In the genomic region with DNA sequence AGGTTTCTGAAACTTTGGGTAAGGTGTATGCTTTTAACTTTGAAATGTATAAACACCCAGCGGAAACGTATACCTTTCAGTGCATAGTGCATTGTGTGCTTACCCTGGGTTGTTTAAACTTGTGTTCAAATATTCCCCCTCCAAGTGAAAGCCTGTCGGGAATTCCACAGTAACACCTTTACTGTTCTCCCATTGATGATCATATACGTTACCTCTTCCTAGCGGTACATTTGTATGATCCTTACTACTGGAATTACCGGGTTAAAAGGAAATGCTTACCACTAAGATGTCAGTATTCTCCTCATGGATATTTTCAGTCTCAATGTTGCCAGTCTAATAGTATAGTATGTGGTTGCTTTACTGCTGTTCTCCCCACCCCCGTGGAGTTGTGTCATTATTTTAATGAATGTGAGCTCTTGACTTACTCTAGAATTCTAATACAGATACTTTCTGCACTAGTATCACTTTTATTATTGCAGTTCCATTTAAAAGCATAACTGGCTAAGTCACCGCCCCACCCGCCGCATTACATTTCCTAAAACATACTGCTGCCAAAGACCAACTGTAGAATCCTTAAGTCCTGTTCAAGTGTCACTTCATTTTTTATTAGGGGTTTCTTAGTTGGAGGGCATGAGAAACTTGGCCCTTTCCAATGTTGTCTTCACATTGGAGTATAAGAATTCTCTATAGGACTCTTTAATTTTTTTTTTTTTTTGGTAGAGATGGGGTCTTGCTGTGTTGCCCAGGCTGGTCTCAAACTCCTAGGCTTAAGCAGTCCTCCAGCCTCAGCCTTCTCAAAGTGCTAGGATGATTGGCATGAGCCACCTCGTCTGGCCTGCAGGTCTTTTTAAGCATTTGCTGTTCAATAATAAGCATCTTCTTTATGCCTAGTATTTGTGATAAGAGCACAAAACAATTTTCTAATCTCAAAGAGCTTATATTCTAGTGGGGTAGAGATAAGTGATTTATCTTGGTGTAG, we compare ENCODE assay signal across 20 cellular contexts. TPM values are rescaled to one million over a fixed set of nuclear protein-coding genes. Genes with fewer than 3 reads are reported as not detected.
DNase-seq lines count a peak whose midpoint lies in the region; ATAC-seq and TF ChIP-seq lines count a peak whose summit lies in the region.
"Had no signal": no experiment of that assay in that cellular context is flagged by ENCODE, and none has a peak within 500 bp of the region (broad histone marks: within the 10 kb centered on the region; RNA-seq: fewer than 3 reads in every experiment).

No MANE protein-coding gene starts in this region.

- H3K9me3 Mint-ChIP-seq in effector memory CD8-positive, alpha-beta T cell, result no peaks in the 10 kb centered on the region
- H3K9me3 Mint-ChIP-seq in stimulated activated naive B cell treated with anti-CD40 and anti-IgM and Interleukin-4, amounts not matched to agents 10 μg/mL and 1 μg/mL and 100 μg/mL, for 72 hours, result no peaks in the 10 kb centered on the region
- H3K9me3 Mint-ChIP-seq: nephron had no signal

- no peak for TF ChIP-seq EP300 in stomach (IDR thresholded peaks at IDR 0.05)

- peaks cover 0 to 3% of the 10 kb centered on the region in 2 donors for H3K4me1 Mint-ChIP-seq in effector memory CD8-positive, alpha-beta T cell (ENCODE audit: low read depth in 2 of 2)
- peaks cover 2 to 8% of the 10 kb centered on the region in 2 donors for H3K4me1 Mint-ChIP-seq in stimulated activated naive B cell treated with anti-CD40 and anti-IgM and Interleukin-4, amounts not matched to agents 10 μg/mL and 1 μg/mL and 100 μg/mL, for 72 hours

- DNase-seq in activated CD4-positive, alpha-beta T cell treated with anti-CD3 and anti-CD28 coated beads for 48 hours, result peak; percentile 61
- no peak for DNase-seq in activated CD4-positive, alpha-beta T cell treated with anti-CD3 and anti-CD28 coated beads for 4 hours
- peak; percentile 7 for DNase-seq in stimulated activated naive CD4-positive, alpha-beta T cell treated with Interleukin-2 at 50 U/mL for 16 hours (lab: John Stamatoyannopoulos, UW)
- no peak for DNase-seq in stimulated activated naive CD4-positive, alpha-beta T cell (lab: John Stamatoyannopoulos, UW)
- no peak for DNase-seq in effector memory CD8-positive, alpha-beta T cell
- DNase-seq in stimulated activated naive B cell treated with anti-CD40 and anti-IgM and Interleukin-4, amounts not matched to agents 10 μg/mL and 1 μg/mL and 100 μg/mL, for 72 hours, result no peak
- DNase-seq in stomach, result no peak
- DNase-seq: cortex of kidney, glutamatergic neuron, HCEC 1CT, left cardiac atrium, NCI-H1417, NCI-H526, posterior cingulate gyrus, T1000 had no signal

- H3K27me3 Mint-ChIP-seq in effector memory CD8-positive, alpha-beta T cell, result no peaks in the 10 kb centered on the region
- no peaks in the 10 kb centered on the region for H3K27me3 Mint-ChIP-seq in stimulated activated naive B cell treated with anti-CD40 and anti-IgM and Interleukin-4, amounts not matched to agents 10 μg/mL and 1 μg/mL and 100 μg/mL, for 72 hours

- TF ChIP-seq POLR2A in stomach (IDR thresholded peaks at IDR 0.05), result no peak

- TF ChIP-seq CTCF in stomach (IDR thresholded peaks at IDR 0.05), result no peak

- 77 to 86% (median 83%) methylated on average over 11 of the region's 11 CpGs for WGBS in stomach, 5 donors

- H3K4me3 Mint-ChIP-seq in effector memory CD8-positive, alpha-beta T cell, result no peak overlapping the region
- no peak overlapping the region for H3K4me3 Mint-ChIP-seq in stimulated activated naive B cell treated with anti-CD40 and anti-IgM and Interleukin-4, amounts not matched to agents 10 μg/mL and 1 μg/mL and 100 μg/mL, for 72 hours
- H3K4me3 Mint-ChIP-seq: nephron had no signal

- peaks cover 61% of the 10 kb centered on the region for H3K36me3 Mint-ChIP-seq in effector memory CD8-positive, alpha-beta T cell (ENCODE audit: insufficient read depth)
- peaks cover 28 to 47% of the 10 kb centered on the region in 2 donors for H3K36me3 Mint-ChIP-seq in stimulated activated naive B cell treated with anti-CD40 and anti-IgM and Interleukin-4, amounts not matched to agents 10 μg/mL and 1 μg/mL and 100 μg/mL, for 72 hours

- ATAC-seq in effector memory CD8-positive, alpha-beta T cell (replicated peaks), result no peak
- no peak for ATAC-seq in stimulated activated naive B cell treated with anti-CD40 and anti-IgM and Interleukin-4, amounts not matched to agents 10 μg/mL and 1 μg/mL and 100 μg/mL, for 72 hours (replicated peaks)
- no peak for ATAC-seq in GM21447 (IDR thresholded peaks at IDR 0.05; ENCODE audit: unreplicated experiment)
- ATAC-seq: left cardiac atrium had no signal

- no peak overlapping the region for H3K4me3 ChIP-seq in stomach
- H3K4me3 ChIP-seq: BLaER1 treated with 17β-estradiol and CSF1 and Interleukin-3, amounts not matched to agents 10 nM and 100 nM; thoracic aorta had no signal

- intact Hi-C loops in stomach (cut with DNase I; ENCODE audit: low total_unique reads), result no loop called here

- H3K27me3 ChIP-seq in stomach, result no peaks in the 10 kb centered on the region
- H3K27me3 ChIP-seq: BLaER1 treated with 17β-estradiol and CSF1 and Interleukin-3, amounts not matched to agents 10 nM and 100 nM had no signal

- H3K27ac ChIP-seq in stomach, result no peak overlapping the region
- H3K27ac ChIP-seq: BLaER1 treated with 17β-estradiol and CSF1 and Interleukin-3, amounts not matched to agents 10 nM and 100 nM; RWPE1; thoracic aorta had no signal

- H3K9me3 ChIP-seq in stomach, result no peaks in the 10 kb centered on the region
- H3K9me3 ChIP-seq: BLaER1 treated with 17β-estradiol and CSF1 and Interleukin-3, amounts not matched to agents 10 nM and 100 nM; thoracic aorta had no signal

- H3K4me1 ChIP-seq in stomach, result peaks cover under 1 to 21% (median 12%) of the 10 kb centered on the region in 4 donors

- peaks cover 2 to 29% (median 22%) of the 10 kb centered on the region in 4 donors for H3K36me3 ChIP-seq in stomach

- peak overlapping the region; percentile 3 to 44 for H3K27ac Mint-ChIP-seq in effector memory CD8-positive, alpha-beta T cell
- H3K27ac Mint-ChIP-seq in stimulated activated naive B cell treated with anti-CD40 and anti-IgM and Interleukin-4, amounts not matched to agents 10 μg/mL and 1 μg/mL and 100 μg/mL, for 72 hours, result peak overlapping the region; percentile 62

RNA-seq across cellular contexts. Expression of a gene that starts 24.9 kb away (rescaled TPM):
- total RNA-seq in stomach, result 10 to 100 TPM; 19.8 to 77.7 (median 38.8) TPM
- 10 to 100 TPM; 17.5 to 28.0 (median 23.5) TPM for polyA plus RNA-seq in stomach

RNA-seq across cellular contexts. Expression of a gene that starts 39.1 kb away (rescaled TPM):
- total RNA-seq in stomach, result 10 to 100 TPM in 4 of 5 donors, 1 to 10 TPM in 1; 6.1 to 47.4 (median 17.9) TPM
- 10 to 100 TPM; 38.8 to 65.7 (median 63.7) TPM for polyA plus RNA-seq in stomach

Comparison
In these comparisons a context has a peak if more than half of its experiments do, and no peak if none do; other contexts are left out.
1. DNase-seq: peak in activated CD4-positive, alpha-beta T cell treated with anti-CD3 and anti-CD28 coated beads for 48 hours (single experiment) and stimulated activated naive CD4-positive, alpha-beta T cell treated with Interleukin-2 at 50 U/mL for 16 hours (single experiment); none in activated CD4-positive, alpha-beta T cell treated with anti-CD3 and anti-CD28 coated beads for 4 hours (0 of 2), stimulated activated naive CD4-positive, alpha-beta T cell (0 of 6), effector memory CD8-positive, alpha-beta T cell (0 of 3), stimulated activated naive B cell treated with anti-CD40 and anti-IgM and Interleukin-4, amounts not matched to agents 10 μg/mL and 1 μg/mL and 100 μg/mL, for 72 hours (single experiment) and stomach (single experiment).